20 cellular contexts compared by ENCODE assay signal in the genomic region with DNA sequence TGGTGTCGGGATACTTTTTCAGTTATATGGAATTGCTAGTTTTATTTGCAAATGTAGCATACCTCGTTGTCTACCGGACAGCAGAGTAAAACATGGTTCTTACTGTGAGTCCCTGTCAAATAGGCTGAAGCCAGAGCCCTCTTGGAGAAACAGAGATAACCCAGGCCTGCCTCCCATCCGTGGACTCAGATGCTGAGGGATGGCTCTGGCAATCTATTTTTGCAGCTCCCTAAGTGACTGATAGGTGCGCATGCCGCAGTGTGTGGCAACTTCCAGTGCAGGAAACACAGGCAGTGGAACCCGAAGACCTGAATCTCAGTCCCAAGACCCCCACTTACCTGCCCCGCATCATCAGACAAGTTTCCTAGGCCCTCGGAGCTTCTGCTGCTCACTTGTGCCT.
"Had no signal": no experiment of that assay in that cellular context is flagged by ENCODE, and none has a peak within 500 bp of the region (broad histone marks: within the 10 kb centered on the region; RNA-seq: fewer than 3 reads in every experiment).

No MANE protein-coding gene starts in this region.

- H3K36me3 Mint-ChIP-seq: activated naive CD8-positive, alpha-beta T cell; naive B cell; stimulated activated naive B cell treated with anti-CD40 and anti-IgM and Interleukin-4, amounts not matched to agents 10 μg/mL and 1 μg/mL and 100 μg/mL, for 72 hours had no signal

- H3K9me3 Mint-ChIP-seq: activated CD4-positive, alpha-beta T cell treated with anti-CD3 and anti-CD28 coated beads, Interleukin-2, amount 10 ng/mL, durations not matched to agents 24 days and 14 days; activated T-helper 1 cell treated with anti-CD3 and anti-CD28 coated beads, Interleukin-12 subunit alpha, Interleukin-12 subunit beta, Interleukin-2, Interleukin-4 antibody, amounts not matched to agents 30 ng/mL and 10 ng/mL and 1 ng/mL, durations not matched to agents 14 hours and 24 hours and 36 hours; naive B cell; neural crest cell; stimulated activated naive B cell treated with anti-CD40 and anti-IgM and Interleukin-4, amounts not matched to agents 10 μg/mL and 1 μg/mL and 100 μg/mL, for 72 hours had no signal

- H3K27ac Mint-ChIP-seq: activated CD4-positive, alpha-beta T cell treated with anti-CD3 and anti-CD28 coated beads, Interleukin-2, amount 10 ng/mL, durations not matched to agents 24 days and 14 days; activated CD8-positive, alpha-beta T cell treated with anti-CD3 and anti-CD28 coated beads, Interleukin-2, amount 10 ng/mL, durations not matched to agents 7 days and 5 days; activated naive CD8-positive, alpha-beta T cell; activated T-helper 1 cell treated with anti-CD3 and anti-CD28 coated beads, Interleukin-12 subunit alpha, Interleukin-12 subunit beta, Interleukin-2, Interleukin-4 antibody, amounts not matched to agents 30 ng/mL and 10 ng/mL and 1 ng/mL, durations not matched to agents 14 hours and 24 hours and 36 hours; naive B cell; stimulated activated naive B cell treated with anti-CD40 and anti-IgM and Interleukin-4, amounts not matched to agents 10 μg/mL and 1 μg/mL and 100 μg/mL, for 72 hours had no signal

- DNase-seq: activated CD4-positive, alpha-beta T cell treated with anti-CD3 and anti-CD28 coated beads, Interleukin-2, amount 10 ng/mL, durations not matched to agents 24 days and 14 days; activated CD8-positive, alpha-beta T cell treated with anti-CD3 and anti-CD28 coated beads, Interleukin-2, amount 10 ng/mL, durations not matched to agents 7 days and 5 days; activated gamma-delta T cell treated with Interleukin-2 at 50 U/mL for 16 hours; dermis blood vessel endothelial cell; effector memory CD4-positive, alpha-beta T cell; esophagus squamous epithelium; mammary epithelial cell; mucosa of descending colon; naive B cell; ovary; sigmoid colon; stimulated activated naive B cell treated with anti-CD40 and anti-IgM and Interleukin-4, amounts not matched to agents 10 μg/mL and 1 μg/mL and 100 μg/mL, for 72 hours; T1000 had no signal

- H3K9me3 ChIP-seq: esophagus squamous epithelium, mucosa of descending colon, ovary, sigmoid colon had no signal

- H3K36me3 ChIP-seq: cardiac muscle cell, ovary, sigmoid colon had no signal

- H3K4me3 Mint-ChIP-seq: activated CD4-positive, alpha-beta T cell treated with anti-CD3 and anti-CD28 coated beads, Interleukin-2, amount 10 ng/mL, durations not matched to agents 24 days and 14 days; activated CD8-positive, alpha-beta T cell treated with anti-CD3 and anti-CD28 coated beads, Interleukin-2, amount 10 ng/mL, durations not matched to agents 7 days and 5 days; activated naive CD8-positive, alpha-beta T cell; activated T-helper 1 cell treated with anti-CD3 and anti-CD28 coated beads, Interleukin-12 subunit alpha, Interleukin-12 subunit beta, Interleukin-2, Interleukin-4 antibody, amounts not matched to agents 30 ng/mL and 10 ng/mL and 1 ng/mL, durations not matched to agents 14 hours and 24 hours and 36 hours; naive B cell; neural crest cell; stimulated activated naive B cell treated with anti-CD40 and anti-IgM and Interleukin-4, amounts not matched to agents 10 μg/mL and 1 μg/mL and 100 μg/mL, for 72 hours had no signal

- H3K27ac ChIP-seq: cardiac muscle cell, esophagus squamous epithelium, hepatocyte, ovary, sigmoid colon had no signal

- ATAC-seq: activated CD8-positive, alpha-beta T cell treated with anti-CD3 and anti-CD28 coated beads, Interleukin-2, amount 10 ng/mL, durations not matched to agents 7 days and 5 days; left lobe of liver; mucosa of descending colon; SK-N-SH treated with all-trans-retinoic acid at 6 μM for 48 hours; stimulated activated naive B cell treated with anti-CD40 and anti-IgM and Interleukin-4, amounts not matched to agents 10 μg/mL and 1 μg/mL and 100 μg/mL, for 72 hours had no signal

- H3K27me3 Mint-ChIP-seq: activated CD4-positive, alpha-beta T cell treated with anti-CD3 and anti-CD28 coated beads, Interleukin-2, amount 10 ng/mL, durations not matched to agents 24 days and 14 days; activated naive CD8-positive, alpha-beta T cell; naive B cell; stimulated activated naive B cell treated with anti-CD40 and anti-IgM and Interleukin-4, amounts not matched to agents 10 μg/mL and 1 μg/mL and 100 μg/mL, for 72 hours had no signal

- H3K27me3 ChIP-seq: cardiac muscle cell, esophagus squamous epithelium, hepatocyte, ovary, sigmoid colon had no signal

- H3K4me1 Mint-ChIP-seq: activated CD4-positive, alpha-beta T cell treated with anti-CD3 and anti-CD28 coated beads, Interleukin-2, amount 10 ng/mL, durations not matched to agents 24 days and 14 days; naive B cell; stimulated activated naive B cell treated with anti-CD40 and anti-IgM and Interleukin-4, amounts not matched to agents 10 μg/mL and 1 μg/mL and 100 μg/mL, for 72 hours had no signal

- H3K4me3 ChIP-seq: cardiac muscle cell, esophagus squamous epithelium, hepatocyte, mucosa of descending colon, ovary, sigmoid colon had no signal
